In genomic region chr11:19946681-19947080, GRCh38 we compare ENCODE assay signal across 24 cellular contexts.
"Had no signal": no experiment of that assay in that cellular context is flagged by ENCODE, and none has a peak within 500 bp of the region (broad histone marks: within the 10 kb centered on the region; RNA-seq: fewer than 3 reads in every experiment).

No MANE protein-coding gene starts in this region.

- H3K9me3 Mint-ChIP-seq: IgD-negative memory B cell had no signal

- H3K27ac ChIP-seq: HL-60, KMS-11, RWPE1 had no signal

- H3K27ac Mint-ChIP-seq: IgD-negative memory B cell had no signal

- ATAC-seq: K562, Panc1, PC-3 had no signal

- H3K4me3 Mint-ChIP-seq: IgD-negative memory B cell had no signal

- DNase-seq: Kasumi-1, MM.1S, NCI-H1048, NCI-H1105, NCI-H1417, NCI-H1436 treated with DMSO at 0.1 percent for 48 hours, NCI-H1694, NCI-H1930, NCI-H2081, NCI-H2107, NCI-H2227 treated with DMSO at 0.1 percent for 48 hours, NCI-H446, NCI-H510A, NCI-H524 treated with DMSO at 0.1 percent for 48 hours, NCI-H69, NCI-H774, PC-3, SHP77 had no signal

- H3K36me3 Mint-ChIP-seq: IgD-negative memory B cell had no signal

- H3K4me3 ChIP-seq: K562 had no signal
